In the genomic region with DNA sequence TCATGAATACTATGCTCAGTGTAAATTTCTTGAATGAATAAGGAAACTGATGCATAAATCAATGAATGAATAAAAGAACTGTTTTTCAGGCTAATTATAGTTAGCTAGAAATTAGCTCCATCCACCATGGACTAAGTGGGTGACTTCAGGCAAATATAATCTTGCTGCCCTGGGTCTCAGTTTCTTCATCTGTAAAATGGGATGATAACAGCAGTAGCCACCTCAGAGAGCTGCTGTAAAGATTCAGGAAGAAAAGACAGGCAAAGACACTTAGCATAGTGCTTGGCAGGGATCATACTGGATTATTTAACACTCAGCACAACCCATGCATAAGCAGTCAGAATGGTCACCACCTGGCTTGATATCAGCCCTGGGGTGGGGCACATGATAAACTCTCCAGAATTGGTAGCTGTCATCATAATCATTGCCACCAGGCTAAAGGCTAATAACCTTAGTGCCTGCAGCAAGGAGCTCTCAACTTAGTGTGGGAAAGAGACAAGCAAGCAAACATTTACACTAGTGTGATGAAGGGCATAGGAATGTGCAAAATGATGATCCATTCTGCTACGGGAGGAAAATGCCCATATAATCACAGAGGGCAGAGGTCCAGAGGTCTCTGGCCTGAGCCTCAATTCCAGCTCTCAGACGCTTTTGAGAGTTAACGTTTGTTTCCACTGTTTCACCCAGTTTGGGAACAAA, we compare ENCODE assay signal across 14 cellular contexts.
DNase-seq lines count a peak whose midpoint lies in the region; ATAC-seq, FAIRE-seq and TF ChIP-seq lines count a peak whose summit lies in the region.
"Had no signal": no experiment of that assay in that cellular context is flagged by ENCODE, and none has a peak within 500 bp of the region (broad histone marks: within the 10 kb centered on the region; RNA-seq: fewer than 3 reads in every experiment).

No MANE protein-coding gene starts in this region.

- TF ChIP-seq CTCF in AG10803 (conservative IDR thresholded peaks at IDR 0.05; ENCODE audit: low read length) (peak; percentile 29), K562 (IDR thresholded peaks at IDR 0.05 in 2 of 3, conservative IDR thresholded peaks at IDR 0.05 in 1 of 3; ENCODE audit: insufficient read depth in 2 of 3, low read depth in 1 of 3, low read length in 3 of 3) (no peak), left lung (IDR thresholded peaks at IDR 0.05) (no peak)

- H3K36me3 ChIP-seq in K562 (ENCODE audit: control insufficient read depth, insufficient read depth, low read length) (no peaks in the 10 kb centered on the region), left lung (no peaks in the 10 kb centered on the region)

- H3K4me3 Mint-ChIP-seq in natural killer cell treated with Interleukin-12 subunit alpha and Interleukin-12 subunit beta and Interleukin-15 and Interleukin-18, amount 100 ng/mL, for 72 hours = no peak overlapping the region
- H3K4me3 Mint-ChIP-seq: activated CD4-positive, alpha-beta T cell treated with anti-CD3 and anti-CD28 coated beads, Interleukin-2, amount 10 ng/mL, durations not matched to agents 24 days and 14 days; activated T-helper 1 cell treated with anti-CD3 and anti-CD28 coated beads, Interleukin-12 subunit alpha, Interleukin-12 subunit beta, Interleukin-2, Interleukin-4 antibody, amounts not matched to agents 30 ng/mL and 10 ng/mL and 1 ng/mL, durations not matched to agents 14 hours and 24 hours and 36 hours; B cell; stimulated activated naive B cell treated with anti-CD40 and anti-IgM and Interleukin-4, amounts not matched to agents 10 μg/mL and 1 μg/mL and 100 μg/mL, for 72 hours had no signal

- no TSS peak for BruUV-seq in K562 (replicated peaks; lab: Mats Ljungman, UMichigan)

- no peak overlapping the region for H3K4me3 ChIP-seq in AG10803 (ENCODE audit: low read length)
- H3K4me3 ChIP-seq in K562 = no peak overlapping the region
- no peak overlapping the region for H3K4me3 ChIP-seq in left lung

- H3K27ac ChIP-seq in K562 (ENCODE audit: extremely low read depth, low read depth, low read length) = no peak overlapping the region
- H3K27ac ChIP-seq in left lung = no peak overlapping the region

- CTCF ChIA-PET in K562 (lab: Yijun Ruan, JAX; ENCODE audit: low intra/inter-chr PET ratio) = no interaction called here

- H2AFZ ChIP-seq in K562 (ENCODE audit: low read depth, low read length) = no peak overlapping the region

- TF ChIP-seq RAD21 in K562 (CRISPR knock-in tag; conservative IDR thresholded peaks at IDR 0.05 in 1 of 2, IDR thresholded peaks at IDR 0.05 in 1 of 2) = no peak

- intact Hi-C loops in K562 (cut with micrococcal nuclease) (no loop called here), left lung (cut with DNase I) (no loop called here)

- H3K9me1 ChIP-seq in K562 (ENCODE audit: control insufficient read depth, insufficient read depth, low read length) = no peaks in the 10 kb centered on the region

- no peaks in the 10 kb centered on the region for H3K4me1 ChIP-seq in K562 (replicated peaks in 1 of 2; ENCODE audit: control insufficient read depth in 2 of 2, insufficient read depth in 2 of 2, low read length in 2 of 2)
- no peaks in the 10 kb centered on the region for H3K4me1 ChIP-seq in left lung

- no peak overlapping the region for H3K4me2 ChIP-seq in K562 (ENCODE audit: insufficient read depth, low read length)

- H3K36me3 Mint-ChIP-seq in natural killer cell treated with Interleukin-12 subunit alpha and Interleukin-12 subunit beta and Interleukin-15 and Interleukin-18, amount 100 ng/mL, for 72 hours = no peaks in the 10 kb centered on the region
- H3K36me3 Mint-ChIP-seq: stimulated activated naive B cell treated with anti-CD40 and anti-IgM and Interleukin-4, amounts not matched to agents 10 μg/mL and 1 μg/mL and 100 μg/mL, for 72 hours had no signal

- peaks cover 3% of the 10 kb centered on the region for H3K9me3 Mint-ChIP-seq in natural killer cell treated with Interleukin-12 subunit alpha and Interleukin-12 subunit beta and Interleukin-15 and Interleukin-18, amount 100 ng/mL, for 72 hours
- H3K9me3 Mint-ChIP-seq: activated CD4-positive, alpha-beta T cell treated with anti-CD3 and anti-CD28 coated beads, Interleukin-2, amount 10 ng/mL, durations not matched to agents 24 days and 14 days; activated T-helper 1 cell treated with anti-CD3 and anti-CD28 coated beads, Interleukin-12 subunit alpha, Interleukin-12 subunit beta, Interleukin-2, Interleukin-4 antibody, amounts not matched to agents 30 ng/mL and 10 ng/mL and 1 ng/mL, durations not matched to agents 14 hours and 24 hours and 36 hours had no signal

- no peak for ATAC-seq in K562
- ATAC-seq in left lung = peak; percentile 41
- ATAC-seq in natural killer cell treated with Interleukin-12 subunit alpha and Interleukin-12 subunit beta and Interleukin-15 and Interleukin-18, amount 100 ng/mL, for 72 hours = no peak
- ATAC-seq: stimulated activated naive B cell treated with anti-CD40 and anti-IgM and Interleukin-4, amounts not matched to agents 10 μg/mL and 1 μg/mL and 100 μg/mL, for 72 hours had no signal

- POLR2A ChIA-PET in K562 (lab: Yijun Ruan, JAX) = interaction anchor here (0.6 kb wide), 1 partner anchor 998 kb away, joined by 4 read pairs; no protein-coding TSS in a partner anchor

- in situ Hi-C loops in K562 (cut with MboI) = no loop called here

- H3K27me3 ChIP-seq in K562 (ENCODE audit: control insufficient read depth in 2 of 2, insufficient read depth in 2 of 2, low read length in 2 of 2) = peaks cover 0 to 3% of the 10 kb centered on the region in 2 experiments; a peak in 1 of 5 replicates
- no peaks in the 10 kb centered on the region for H3K27me3 ChIP-seq in left lung

- no peak overlapping the region for H3K9ac ChIP-seq in K562 (ENCODE audit: insufficient read depth in 1 of 2, low read depth in 2 of 2, low read length in 2 of 2)

- H3K79me2 ChIP-seq in K562 (ENCODE audit: control insufficient read depth, insufficient read depth, low read length) = no peaks in the 10 kb centered on the region

- FAIRE-seq in K562 (lab: Jason Lieb, UNC) = no peak

- H3K27ac Mint-ChIP-seq in natural killer cell treated with Interleukin-12 subunit alpha and Interleukin-12 subunit beta and Interleukin-15 and Interleukin-18, amount 100 ng/mL, for 72 hours = no peak overlapping the region
- H3K27ac Mint-ChIP-seq: activated CD4-positive, alpha-beta T cell treated with anti-CD3 and anti-CD28 coated beads, Interleukin-2, amount 10 ng/mL, durations not matched to agents 24 days and 14 days; activated T-helper 1 cell treated with anti-CD3 and anti-CD28 coated beads, Interleukin-12 subunit alpha, Interleukin-12 subunit beta, Interleukin-2, Interleukin-4 antibody, amounts not matched to agents 30 ng/mL and 10 ng/mL and 1 ng/mL, durations not matched to agents 14 hours and 24 hours and 36 hours; B cell; stimulated activated naive B cell treated with anti-CD40 and anti-IgM and Interleukin-4, amounts not matched to agents 10 μg/mL and 1 μg/mL and 100 μg/mL, for 72 hours had no signal

- H3K9me3 ChIP-seq in K562 (replicated peaks; ENCODE audit: control insufficient read depth, insufficient read depth, low read depth, low read length) = no peaks in the 10 kb centered on the region
- peaks cover 0 to 9% of the 10 kb centered on the region in 2 donors for H3K9me3 ChIP-seq in left lung

- peak; percentile 84 for DNase-seq in AG10803 (ENCODE audit: low read depth)
- DNase-seq in LoVo (ENCODE audit: low spot score) = peak; percentile 84
- DNase-seq in K562 (ENCODE audit: extremely low read depth in 1 of 4, low spot score in 3 of 4) = no peak
- DNase-seq in left lung = no peak
- no peak for DNase-seq in natural killer cell treated with Interleukin-12 subunit alpha and Interleukin-12 subunit beta and Interleukin-15 and Interleukin-18, amount 100 ng/mL, for 72 hours (ENCODE audit: low spot score)
- no peak for DNase-seq in mesenteric fat pad (ENCODE audit: low spot score)
- no peak for DNase-seq in HuH-7.5 (ENCODE audit: low spot score)
- DNase-seq in MV-4-11 (lab: John Stamatoyannopoulos, UW) = no peak
- DNase-seq: activated CD4-positive, alpha-beta T cell treated with anti-CD3 and anti-CD28 coated beads, Interleukin-2, amount 10 ng/mL, durations not matched to agents 24 days and 14 days; NCI-H1930; stimulated activated CD4-positive, alpha-beta T cell treated with anti-CD3 and anti-CD28 coated beads, Interleukin-4, amount 100 ng/mL, for 24 hours; stimulated activated naive B cell treated with anti-CD40 and anti-IgM and Interleukin-4, amounts not matched to agents 10 μg/mL and 1 μg/mL and 100 μg/mL, for 72 hours had no signal

- no peaks in the 10 kb centered on the region for H4K20me1 ChIP-seq in K562 (replicated peaks; ENCODE audit: control insufficient read depth, insufficient read depth, low read length)

- TF ChIP-seq EP300 in K562 (IDR thresholded peaks at IDR 0.05; ENCODE audit: low read length) = no peak

- TF ChIP-seq POLR2A in K562 (conservative IDR thresholded peaks at IDR 0.05) = no peak

- no peaks in the 10 kb centered on the region for H3K27me3 Mint-ChIP-seq in natural killer cell treated with Interleukin-12 subunit alpha and Interleukin-12 subunit beta and Interleukin-15 and Interleukin-18, amount 100 ng/mL, for 72 hours
- H3K27me3 Mint-ChIP-seq: activated CD4-positive, alpha-beta T cell treated with anti-CD3 and anti-CD28 coated beads, Interleukin-2, amount 10 ng/mL, durations not matched to agents 24 days and 14 days; B cell; stimulated activated naive B cell treated with anti-CD40 and anti-IgM and Interleukin-4, amounts not matched to agents 10 μg/mL and 1 μg/mL and 100 μg/mL, for 72 hours had no signal

- WGBS in K562 (ENCODE audit: insufficient coverage, low coverage, missing lambda C conversion rate) = 0% methylated on average over 3 of the region's 3 CpGs

- no peaks in the 10 kb centered on the region for H3K4me1 Mint-ChIP-seq in natural killer cell treated with Interleukin-12 subunit alpha and Interleukin-12 subunit beta and Interleukin-15 and Interleukin-18, amount 100 ng/mL, for 72 hours (ENCODE audit: low read depth in 2 of 2)
- H3K4me1 Mint-ChIP-seq: activated CD4-positive, alpha-beta T cell treated with anti-CD3 and anti-CD28 coated beads, Interleukin-2, amount 10 ng/mL, durations not matched to agents 24 days and 14 days; B cell; stimulated activated naive B cell treated with anti-CD40 and anti-IgM and Interleukin-4, amounts not matched to agents 10 μg/mL and 1 μg/mL and 100 μg/mL, for 72 hours had no signal

TF ChIP-seq in K562, 482 proteins besides CTCF, POLR2A, EP300 and RAD21:
- TF ChIP-seq NCOA6 (IDR thresholded peaks at IDR 0.05) (no peak), RBM25 (IDR thresholded peaks at IDR 0.05; ENCODE audit: low read depth, low read length, severe bottlenecking) (peak; percentile 54)

Comparison
In these comparisons a context has a peak if more than half of its experiments do, and no peak if none do; other contexts are left out.
1. DNase-seq: peak in AG10803 (single experiment) and LoVo (single experiment); none in K562 (0 of 4), left lung (0 of 2), natural killer cell treated with Interleukin-12 subunit alpha and Interleukin-12 subunit beta and Interleukin-15 and Interleukin-18, amount 100 ng/mL, for 72 hours (single experiment), mesenteric fat pad (single experiment), HuH-7.5 (single experiment) and MV-4-11 (single experiment).